ENCODE assay signal across 1 cellular context in the genomic region with DNA sequence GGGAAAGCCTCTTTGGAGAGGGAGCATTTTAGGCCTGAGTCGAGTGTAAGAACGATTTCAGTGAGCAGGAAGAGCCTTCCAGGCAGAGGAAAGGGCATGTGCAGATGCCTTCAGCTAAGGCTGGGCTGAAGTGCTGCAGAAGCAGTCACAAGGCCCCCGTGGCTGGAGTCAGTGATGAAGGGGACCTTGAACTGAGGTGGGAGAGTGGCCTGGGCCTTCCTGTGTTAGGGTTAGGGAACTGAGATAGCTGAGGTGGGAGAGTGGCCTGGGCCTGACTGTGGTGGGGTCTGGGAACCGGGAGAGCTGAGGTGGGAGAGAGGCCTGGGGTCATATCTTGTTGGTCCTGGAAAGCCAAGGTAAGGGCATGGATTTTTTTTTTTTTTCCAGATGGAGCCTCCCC.
TF ChIP-seq lines count a peak whose summit lies in the region.

No MANE protein-coding gene starts in this region.

TF ChIP-seq in H1, 55 proteins besides CTCF, POLR2A, EP300 and RAD21:
- TF ChIP-seq KDM4A (IDR thresholded peaks at IDR 0.05; ENCODE audit: low read depth, low read length, severe bottlenecking) = no peak
TF ChIP-seq in H1: peak in this region for 0.
